ENCODE assay signal across 8 cellular contexts in the genomic region with DNA sequence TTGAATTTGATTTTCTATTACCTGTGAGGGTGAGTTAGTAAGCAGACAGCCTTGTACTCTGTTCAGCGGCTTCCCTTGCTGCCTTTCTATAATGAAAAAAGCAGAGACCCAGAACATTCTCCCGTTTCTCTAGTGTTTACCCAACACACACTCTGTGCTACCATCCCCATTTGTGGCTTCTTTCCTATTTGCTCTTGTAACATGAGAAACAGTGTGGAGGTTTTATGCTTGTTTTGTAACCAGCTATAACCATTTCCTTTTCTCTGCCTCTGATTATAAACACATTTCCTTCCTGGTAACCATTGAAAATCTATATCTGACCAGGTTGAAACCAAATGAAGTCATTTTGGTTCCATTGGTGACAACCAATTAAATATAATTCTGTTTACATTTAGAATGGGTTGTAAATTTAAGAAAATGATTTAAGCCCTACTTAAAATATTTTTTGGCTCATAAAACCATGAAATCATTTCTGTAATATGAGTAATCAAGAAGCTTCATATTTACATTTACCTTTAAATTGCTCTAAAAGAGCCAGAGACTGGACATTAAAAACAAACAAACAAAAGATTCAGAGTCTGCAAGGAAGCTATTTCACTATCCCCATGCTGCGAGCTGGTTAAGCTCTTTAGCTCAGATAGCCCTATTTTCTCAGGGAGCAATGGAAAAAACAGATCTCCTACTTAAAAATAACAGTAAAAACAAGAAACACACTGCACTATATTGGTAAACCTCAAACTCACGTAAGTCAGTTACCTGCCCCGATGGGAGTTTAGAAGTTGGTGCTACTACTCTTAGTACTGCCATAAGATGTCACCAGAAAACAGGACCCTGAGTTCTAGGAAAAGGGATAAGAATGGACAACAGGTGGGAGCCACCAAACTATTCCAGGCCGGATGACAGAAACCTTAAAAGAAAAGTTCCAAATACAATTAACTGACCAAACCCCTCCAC.
DNase-seq lines count a peak whose midpoint lies in the region; ATAC-seq and TF ChIP-seq lines count a peak whose summit lies in the region.

No MANE protein-coding gene starts in this region.

- H4K20me1 ChIP-seq in BLaER1 (no peaks in the 10 kb centered on the region), hepatocyte (ENCODE audit: insufficient read depth, poor library complexity, severe bottlenecking) (no peaks in the 10 kb centered on the region)

- H3K9me3 ChIP-seq in BLaER1 (no peaks in the 10 kb centered on the region; the same call in 1 of the 2 replicates), hepatocyte (ENCODE audit: low read depth) (no peaks in the 10 kb centered on the region)

- peak overlapping the region; percentile 65 for H3K4me2 ChIP-seq in BLaER1
- peak overlapping the region; percentile 58 for H3K4me2 ChIP-seq in hepatocyte

- H3K79me2 ChIP-seq in hepatocyte, result no peaks in the 10 kb centered on the region

- H3K27me3 ChIP-seq in BLaER1 (no peaks in the 10 kb centered on the region), hepatocyte (no peaks in the 10 kb centered on the region)

- CTCF ChIA-PET in HEK293T (lab: Yijun Ruan, JAX), result no interaction called here

- no peak overlapping the region for H3K9ac ChIP-seq in BLaER1

- no peak for TF ChIP-seq CTCF in hepatocyte (IDR thresholded peaks at IDR 0.05; ENCODE audit: poor library complexity)

- 44% methylated on average over 6 of the region's 6 CpGs for WGBS in hepatocyte (ENCODE audit: low lambda C conversion rate, missing lambda C conversion rate)

- H3K27ac ChIP-seq in BLaER1, result peak overlapping the region; percentile 25
- peak overlapping the region; percentile 81 for H3K27ac ChIP-seq in hepatocyte

- H3K4me3 ChIP-seq in BLaER1 (no peak overlapping the region), hepatocyte (no peak overlapping the region)

- POLR2A ChIA-PET in HEK293T (lab: Yijun Ruan, JAX), result no interaction called here

- ATAC-seq in GM18873 (IDR thresholded peaks at IDR 0.05; ENCODE audit: low FRiP score, unreplicated experiment), result no peak

- H3K36me3 ChIP-seq in BLaER1 (no peaks in the 10 kb centered on the region), hepatocyte (replicated peaks; ENCODE audit: insufficient read depth, low read depth) (no peaks in the 10 kb centered on the region)

- no peaks in the 10 kb centered on the region for H3K9me2 ChIP-seq in hepatocyte (replicated peaks; ENCODE audit: insufficient read depth)

- DNase-seq in HEK293T (ENCODE audit: extremely low spot score) (no peak), NCI-H748 treated with DMSO at 0.1 percent for 48 hours (lab: John Stamatoyannopoulos, UW) (peak; percentile 96), hepatocyte (ENCODE audit: low spot score) (peak; percentile 53), NK-92 (lab: John Stamatoyannopoulos, UW; ENCODE audit: unreplicated experiment) (no peak), NCI-H226 (no peak)
- DNase-seq in stimulated activated CD8-positive, alpha-beta memory T cell treated with anti-CD3 and anti-CD28 coated beads, Interleukin-4, amount 100 ng/mL, for 48 hours, result no peak

- H3K4me1 ChIP-seq in BLaER1 (peaks cover 25% of the 10 kb centered on the region), hepatocyte (ENCODE audit: insufficient read depth) (peaks cover 21% of the 10 kb centered on the region)

- no peak overlapping the region for H2AFZ ChIP-seq in hepatocyte

TF ChIP-seq in HEK293T, 16 proteins besides CTCF, POLR2A, EP300 and RAD21:
- TF ChIP-seq L3MBTL2 (conservative IDR thresholded peaks at IDR 0.05) (no peak), PKNOX1 (IDR thresholded peaks at IDR 0.05) (peak; percentile 74)

Comparison
In these comparisons a context has a peak if more than half of its experiments do, and no peak if none do; other contexts are left out.
1. DNase-seq: peak in NCI-H748 treated with DMSO at 0.1 percent for 48 hours (single experiment) and hepatocyte (single experiment); none in HEK293T (single experiment), stimulated activated CD8-positive, alpha-beta memory T cell treated with anti-CD3 and anti-CD28 coated beads, Interleukin-4, amount 100 ng/mL, for 48 hours (single experiment), NK-92 (single experiment) and NCI-H226 (single experiment).